ENCODE assay signal across 20 cellular contexts in genomic region chr6:20571261-20571660, GRCh38.
"Had no signal": no experiment of that assay in that cellular context is flagged by ENCODE, and none has a peak within 500 bp of the region (broad histone marks: within the 10 kb centered on the region; RNA-seq: fewer than 3 reads in every experiment).

No MANE protein-coding gene starts in this region.

- H3K4me3 ChIP-seq: heart left ventricle, spleen, tibial artery, upper lobe of left lung, vagina had no signal

- H3K36me3 ChIP-seq: heart left ventricle, neutrophil, tibial artery, upper lobe of left lung, vagina had no signal

- DNase-seq: dermis blood vessel endothelial cell; heart left ventricle; hippocampal formation; kidney glomerular epithelial cell; mesendoderm; naive thymus-derived CD4-positive, alpha-beta T cell; posterior cingulate gyrus; spleen; stimulated activated CD4-positive, alpha-beta T cell treated with anti-CD3 and anti-CD28 coated beads, Interleukin-15, amount 100 ng/mL, for 24 hours; stimulated activated CD4-positive, alpha-beta T cell treated with anti-CD3 and anti-CD28 coated beads, Interleukin-1b, Interleukin-23, amount 100 ng/mL, for 48 hours; stimulated activated CD4-positive, alpha-beta T cell treated with anti-CD3 and anti-CD28 coated beads, Interleukin-4, amount 100 ng/mL, for 24 hours; tibial artery; upper lobe of left lung had no signal

- FAIRE-seq: endothelial cell of umbilical vein, frontal cortex had no signal

- H3K27ac ChIP-seq: heart left ventricle, neutrophil, spleen, tibial artery, upper lobe of left lung, vagina had no signal

- H3K27me3 Mint-ChIP-seq: naive thymus-derived CD4-positive, alpha-beta T cell; stimulated activated memory B cell treated with anti-CD40 and anti-IgM and Interleukin-4, amounts not matched to agents 10 μg/mL and 1 μg/mL and 100 μg/mL, for 72 hours; stimulated activated naive CD8-positive, alpha-beta T cell treated with anti-CD3 and anti-CD28 coated beads, Interleukin-15, Interleukin-2, amounts not matched to agents 100 ng/mL and 50 ng/mL, for 24 hours had no signal

- ATAC-seq: heart left ventricle; naive thymus-derived CD4-positive, alpha-beta T cell; sciatic nerve; stimulated activated memory B cell treated with anti-CD40 and anti-IgM and Interleukin-4, amounts not matched to agents 10 μg/mL and 1 μg/mL and 100 μg/mL, for 72 hours had no signal

- H3K27ac Mint-ChIP-seq: stimulated activated memory B cell treated with anti-CD40 and anti-IgM and Interleukin-4, amounts not matched to agents 10 μg/mL and 1 μg/mL and 100 μg/mL, for 72 hours; stimulated activated naive CD8-positive, alpha-beta T cell treated with anti-CD3 and anti-CD28 coated beads, Interleukin-15, Interleukin-2, amounts not matched to agents 100 ng/mL and 50 ng/mL, for 24 hours had no signal

- H3K27me3 ChIP-seq: heart left ventricle, neutrophil, spleen, tibial artery, upper lobe of left lung, vagina had no signal

- H3K9me3 Mint-ChIP-seq: naive thymus-derived CD4-positive, alpha-beta T cell; stimulated activated memory B cell treated with anti-CD40 and anti-IgM and Interleukin-4, amounts not matched to agents 10 μg/mL and 1 μg/mL and 100 μg/mL, for 72 hours; stimulated activated naive CD8-positive, alpha-beta T cell treated with anti-CD3 and anti-CD28 coated beads, Interleukin-15, Interleukin-2, amounts not matched to agents 100 ng/mL and 50 ng/mL, for 24 hours had no signal

- H3K4me1 Mint-ChIP-seq: stimulated activated memory B cell treated with anti-CD40 and anti-IgM and Interleukin-4, amounts not matched to agents 10 μg/mL and 1 μg/mL and 100 μg/mL, for 72 hours had no signal

- H3K4me3 Mint-ChIP-seq: naive thymus-derived CD4-positive, alpha-beta T cell; stimulated activated memory B cell treated with anti-CD40 and anti-IgM and Interleukin-4, amounts not matched to agents 10 μg/mL and 1 μg/mL and 100 μg/mL, for 72 hours; stimulated activated naive CD8-positive, alpha-beta T cell treated with anti-CD3 and anti-CD28 coated beads, Interleukin-15, Interleukin-2, amounts not matched to agents 100 ng/mL and 50 ng/mL, for 24 hours had no signal

- H3K9me3 ChIP-seq: heart left ventricle, neutrophil, spleen, tibial artery, upper lobe of left lung, vagina had no signal
